ENCODE assay signal across 8 cellular contexts in the genomic region with DNA sequence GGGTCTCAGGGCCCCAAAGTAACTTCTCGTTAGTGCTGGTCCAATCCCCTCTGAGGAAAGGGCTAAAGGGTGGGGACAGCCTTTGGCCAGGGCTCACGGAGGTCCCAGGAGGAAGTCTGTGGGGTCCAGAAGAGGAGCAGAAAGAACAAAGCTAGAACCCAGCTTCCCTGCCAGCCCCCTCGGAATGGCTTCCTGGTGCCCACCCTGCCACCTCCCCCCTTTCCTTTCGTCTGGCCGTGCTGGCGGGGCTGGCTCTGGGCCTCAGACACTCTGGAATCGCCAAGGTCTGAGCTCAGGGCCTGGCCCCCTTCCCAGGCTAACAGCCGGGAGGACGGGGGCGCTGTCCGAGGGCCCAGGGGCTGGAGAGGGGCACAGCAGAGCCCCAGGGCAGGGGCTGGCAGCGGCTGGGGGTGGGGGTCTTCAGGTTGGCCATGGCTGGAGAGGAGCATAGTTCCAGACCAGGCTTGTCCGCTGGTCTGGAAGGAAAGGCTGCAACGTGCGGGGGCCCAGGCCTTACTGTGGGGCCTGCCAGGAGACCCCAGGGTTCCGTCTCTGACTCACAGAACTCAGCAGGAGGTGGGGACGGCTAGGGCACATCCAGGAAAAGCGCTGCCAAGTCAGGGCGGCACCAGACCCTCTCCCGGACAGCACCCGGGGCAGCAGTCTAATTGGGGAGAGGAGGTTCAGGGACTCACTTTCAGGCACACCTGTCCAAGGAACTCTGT. TPM values are rescaled to one million over a fixed set of nuclear protein-coding genes. Genes with fewer than 3 reads are reported as not detected.
DNase-seq lines count a peak whose midpoint lies in the region; ATAC-seq and TF ChIP-seq lines count a peak whose summit lies in the region.

No MANE protein-coding gene starts in this region.

- WGBS in sigmoid colon, 2 donors: 56% methylated on average over 21 of the region's 21 CpGs

- no peaks in the 10 kb centered on the region for H3K27me3 Mint-ChIP-seq in activated T-helper 2 cell treated with anti-CD3 and anti-CD28 coated beads, Interferon-gamma antibody, Interleukin-2, Interleukin-4, amounts not matched to agents 10 μg/mL and 5 μg/mL and 100 μg/mL, durations not matched to agents 14 hours and 24 hours and 36 hours (ENCODE audit: low read depth)

- H3K36me3 ChIP-seq in HEK293 (ENCODE audit: control insufficient read depth in 2 of 2, insufficient read depth in 1 of 2, low read length in 2 of 2): peaks cover 0 to 5% of the 10 kb centered on the region in 2 experiments; a peak in 1 of 3 replicates
- peaks cover 0 to 1% (median 0%) of the 10 kb centered on the region in 4 donors for H3K36me3 ChIP-seq in sigmoid colon

- TF ChIP-seq POLR2A in sigmoid colon (IDR thresholded peaks at IDR 0.05): no peak

- H3K27me3 ChIP-seq in sigmoid colon: no peaks in the 10 kb centered on the region

- peak overlapping the region; percentile 45 for H3K27ac Mint-ChIP-seq in activated T-helper 2 cell treated with anti-CD3 and anti-CD28 coated beads, Interferon-gamma antibody, Interleukin-2, Interleukin-4, amounts not matched to agents 10 μg/mL and 5 μg/mL and 100 μg/mL, durations not matched to agents 14 hours and 24 hours and 36 hours

- ATAC-seq in left cardiac atrium (peak; percentile 63 to 74), HG02759 (IDR thresholded peaks at IDR 0.05; ENCODE audit: unreplicated experiment) (no peak)

- no peak for TF ChIP-seq CTCF in HEK293 (tag by site-specific recombination; IDR thresholded peaks at IDR 0.05)
- no peak for TF ChIP-seq CTCF in sigmoid colon (IDR thresholded peaks at IDR 0.05)

- H3K4me3 ChIP-seq in HEK293 (ENCODE audit: low read depth, low read length): peak overlapping the region; percentile 25
- peak overlapping the region; percentile 55 to 85 (median 72) for H3K4me3 ChIP-seq in sigmoid colon

- H3K4me1 Mint-ChIP-seq in activated T-helper 2 cell treated with anti-CD3 and anti-CD28 coated beads, Interferon-gamma antibody, Interleukin-2, Interleukin-4, amounts not matched to agents 10 μg/mL and 5 μg/mL and 100 μg/mL, durations not matched to agents 14 hours and 24 hours and 36 hours (ENCODE audit: low read depth): peaks cover 43% of the 10 kb centered on the region

- no peak for TF ChIP-seq EP300 in sigmoid colon (IDR thresholded peaks at IDR 0.05)

- no peak for DNase-seq in activated T-helper 2 cell treated with anti-CD3 and anti-CD28 coated beads, Interferon-gamma antibody, Interleukin-2, Interleukin-4, amounts not matched to agents 10 μg/mL and 5 μg/mL and 100 μg/mL, durations not matched to agents 14 hours and 24 hours and 36 hours (ENCODE audit: low spot score)
- peak; percentile 81 for DNase-seq in left cardiac atrium
- DNase-seq in sigmoid colon: peak; percentile 91
- DNase-seq in NCI-H1105 (lab: John Stamatoyannopoulos, UW): no peak
- DNase-seq in DMS153 treated with DMSO at 0.1 percent for 48 hours (lab: John Stamatoyannopoulos, UW; ENCODE audit: unreplicated experiment): no peak
- no peak for DNase-seq in NCI-H1105 treated with DMSO at 0.1 percent for 48 hours (lab: John Stamatoyannopoulos, UW)

- H3K4me3 Mint-ChIP-seq in activated T-helper 2 cell treated with anti-CD3 and anti-CD28 coated beads, Interferon-gamma antibody, Interleukin-2, Interleukin-4, amounts not matched to agents 10 μg/mL and 5 μg/mL and 100 μg/mL, durations not matched to agents 14 hours and 24 hours and 36 hours (ENCODE audit: low read depth): peak overlapping the region; percentile 37

- CTCF ChIA-PET in HEK293 (lab: Yijun Ruan, JAX): interaction anchor here (0.5 to 5.3 kb wide), 5 partner anchors 8 to 121 kb away, joined by 3 to 44 read pairs (median 5); a partner anchor contains a TSS

- H3K36me3 Mint-ChIP-seq in activated T-helper 2 cell treated with anti-CD3 and anti-CD28 coated beads, Interferon-gamma antibody, Interleukin-2, Interleukin-4, amounts not matched to agents 10 μg/mL and 5 μg/mL and 100 μg/mL, durations not matched to agents 14 hours and 24 hours and 36 hours (ENCODE audit: low read depth): no peaks in the 10 kb centered on the region

- intact Hi-C loops in activated T-helper 2 cell treated with anti-CD3 and anti-CD28 coated beads, Interferon-gamma antibody, Interleukin-2, Interleukin-4, amounts not matched to agents 10 μg/mL and 5 μg/mL and 100 μg/mL, durations not matched to agents 14 hours and 24 hours and 36 hours (cut with micrococcal nuclease): no loop called here
- intact Hi-C loops in left cardiac atrium (cut with DNase I) (no loop called here), sigmoid colon (cut with DNase I) (loop anchor here (2.0 kb wide), 1 partner anchor 14 kb away; a partner anchor contains a TSS)

- H3K9me3 ChIP-seq in HEK293 (ENCODE audit: control insufficient read depth, insufficient read depth, low read depth, low read length) (no peaks in the 10 kb centered on the region), sigmoid colon (no peaks in the 10 kb centered on the region)

- no peaks in the 10 kb centered on the region for H3K9me3 Mint-ChIP-seq in activated T-helper 2 cell treated with anti-CD3 and anti-CD28 coated beads, Interferon-gamma antibody, Interleukin-2, Interleukin-4, amounts not matched to agents 10 μg/mL and 5 μg/mL and 100 μg/mL, durations not matched to agents 14 hours and 24 hours and 36 hours

- POLR2A ChIA-PET in HEK293 (lab: Yijun Ruan, JAX): interaction anchor here (0.9 to 4.1 kb wide), 8 partner anchors 11 to 299 kb away, joined by 3 to 41 read pairs (median 7); a partner anchor contains a TSS

- H3K27ac ChIP-seq in HEK293 (ENCODE audit: extremely low read depth, low read depth, low read length) (peak overlapping the region; percentile 81), sigmoid colon (peak overlapping the region; percentile 96 to 99 (median 98))

- peaks cover 19% of the 10 kb centered on the region for H3K4me1 ChIP-seq in HEK293 (ENCODE audit: control insufficient read depth, insufficient read depth, low read length)
- peaks cover 0 to 67% (median 64%) of the 10 kb centered on the region in 4 donors for H3K4me1 ChIP-seq in sigmoid colon

TF ChIP-seq in HEK293, 187 proteins besides CTCF, POLR2A, EP300 and RAD21 (continues in another document):
- no peak for TF ChIP-seq ZNF114 (tag by site-specific recombination; IDR thresholded peaks at IDR 0.05)
- TF ChIP-seq, protein P1, sequence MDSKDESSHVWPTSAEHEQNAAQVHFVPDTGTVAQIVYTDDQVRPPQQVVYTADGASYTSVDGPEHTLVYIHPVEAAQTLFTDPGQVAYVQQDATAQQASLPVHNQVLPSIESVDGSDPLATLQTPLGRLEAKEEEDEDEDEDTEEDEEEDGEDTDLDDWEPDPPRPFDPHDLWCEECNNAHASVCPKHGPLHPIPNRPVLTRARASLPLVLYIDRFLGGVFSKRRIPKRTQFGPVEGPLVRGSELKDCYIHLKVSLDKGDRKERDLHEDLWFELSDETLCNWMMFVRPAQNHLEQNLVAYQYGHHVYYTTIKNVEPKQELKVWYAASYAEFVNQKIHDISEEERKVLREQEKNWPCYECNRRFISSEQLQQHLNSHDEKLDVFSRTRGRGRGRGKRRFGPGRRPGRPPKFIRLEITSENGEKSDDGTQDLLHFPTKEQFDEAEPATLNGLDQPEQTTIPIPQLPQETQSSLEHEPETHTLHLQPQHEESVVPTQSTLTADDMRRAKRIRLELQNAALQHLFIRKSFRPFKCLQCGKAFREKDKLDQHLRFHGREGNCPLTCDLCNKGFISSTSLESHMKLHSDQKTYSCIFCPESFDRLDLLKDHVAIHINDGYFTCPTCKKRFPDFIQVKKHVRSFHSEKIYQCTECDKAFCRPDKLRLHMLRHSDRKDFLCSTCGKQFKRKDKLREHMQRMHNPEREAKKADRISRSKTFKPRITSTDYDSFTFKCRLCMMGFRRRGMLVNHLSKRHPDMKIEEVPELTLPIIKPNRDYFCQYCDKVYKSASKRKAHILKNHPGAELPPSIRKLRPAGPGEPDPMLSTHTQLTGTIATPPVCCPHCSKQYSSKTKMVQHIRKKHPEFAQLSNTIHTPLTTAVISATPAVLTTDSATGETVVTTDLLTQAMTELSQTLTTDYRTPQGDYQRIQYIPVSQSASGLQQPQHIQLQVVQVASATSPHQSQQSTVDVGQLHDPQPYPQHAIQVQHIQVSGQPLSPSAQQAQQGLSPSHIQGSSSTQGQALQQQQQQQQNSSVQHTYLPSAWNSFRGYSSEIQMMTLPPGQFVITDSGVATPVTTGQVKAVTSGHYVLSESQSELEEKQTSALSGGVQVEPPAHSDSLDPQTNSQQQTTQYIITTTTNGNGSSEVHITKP (tag by site-specific recombination; IDR thresholded peaks at IDR 0.05): peak; percentile 72
- no peak for TF ChIP-seq ZNF266 (tag by site-specific recombination; IDR thresholded peaks at IDR 0.05; ENCODE audit: low read depth)

RNA-seq across cellular contexts. Expression of a gene that starts 0.8 kb away (rescaled TPM):
- total RNA-seq in activated T-helper 2 cell treated with anti-CD3 and anti-CD28 coated beads, Interferon-gamma antibody, Interleukin-2, Interleukin-4, amounts not matched to agents 10 μg/mL and 5 μg/mL and 100 μg/mL, durations not matched to agents 14 hours and 24 hours and 36 hours: 85.3 and 86.4 TPM in 2 replicates
- 10 to 100 TPM; 85.6 to 96.2 TPM for total RNA-seq in left cardiac atrium
- 100 to 1,000 TPM in 2 of 4 donors, 10 to 100 TPM in 2; 79.6 to 268 (median 117) TPM for total RNA-seq in sigmoid colon
- polyA plus RNA-seq in sigmoid colon: 10 to 100 TPM in 1 of 3 donors, 1 to 10 TPM in 2; 3.9 to 34.0 (median 9.6) TPM

RNA-seq across cellular contexts. Expression of a gene that starts 11.3 kb away (rescaled TPM):
- total RNA-seq in activated T-helper 2 cell treated with anti-CD3 and anti-CD28 coated beads, Interferon-gamma antibody, Interleukin-2, Interleukin-4, amounts not matched to agents 10 μg/mL and 5 μg/mL and 100 μg/mL, durations not matched to agents 14 hours and 24 hours and 36 hours: 63.6 and 63.8 TPM in 2 replicates
- total RNA-seq in left cardiac atrium (10 to 100 TPM; 24.6 to 35.0 TPM), sigmoid colon (10 to 100 TPM; 24.9 to 61.0 (median 58.5) TPM)
- 10 to 100 TPM; 30.7 to 52.6 (median 36.6) TPM for polyA plus RNA-seq in sigmoid colon

RNA-seq across cellular contexts. Expression of a gene that starts 13.4 kb away (rescaled TPM):
- total RNA-seq in activated T-helper 2 cell treated with anti-CD3 and anti-CD28 coated beads, Interferon-gamma antibody, Interleukin-2, Interleukin-4, amounts not matched to agents 10 μg/mL and 5 μg/mL and 100 μg/mL, durations not matched to agents 14 hours and 24 hours and 36 hours: 31.5 and 32.0 TPM in 2 replicates
- 10 to 100 TPM; 33.5 to 34.5 TPM for total RNA-seq in left cardiac atrium
- 10 to 100 TPM; 61.2 to 96.7 (median 91.6) TPM for total RNA-seq in sigmoid colon
- polyA plus RNA-seq in sigmoid colon: 10 to 100 TPM; 34.0 to 63.3 (median 38.4) TPM

RNA-seq across cellular contexts. Expression of a gene that starts 16.9 kb away (rescaled TPM):
- 163 and 168 TPM in 2 replicates for total RNA-seq in activated T-helper 2 cell treated with anti-CD3 and anti-CD28 coated beads, Interferon-gamma antibody, Interleukin-2, Interleukin-4, amounts not matched to agents 10 μg/mL and 5 μg/mL and 100 μg/mL, durations not matched to agents 14 hours and 24 hours and 36 hours
- total RNA-seq in left cardiac atrium (10 to 100 TPM; 53.4 to 61.0 TPM), sigmoid colon (100 to 1,000 TPM; 148 to 366 (median 194) TPM)
- 10 to 100 TPM; 31.2 to 71.2 (median 71.2) TPM for polyA plus RNA-seq in sigmoid colon

RNA-seq across cellular contexts. Expression of a gene that starts 34.1 kb away (rescaled TPM):
- 94.4 and 95.8 TPM in 2 replicates for total RNA-seq in activated T-helper 2 cell treated with anti-CD3 and anti-CD28 coated beads, Interferon-gamma antibody, Interleukin-2, Interleukin-4, amounts not matched to agents 10 μg/mL and 5 μg/mL and 100 μg/mL, durations not matched to agents 14 hours and 24 hours and 36 hours
- total RNA-seq in left cardiac atrium: 10 to 100 TPM; 51.5 to 67.3 TPM
- 100 to 1,000 TPM in 1 of 4 donors, 10 to 100 TPM in 3; 67.1 to 100 (median 77.7) TPM for total RNA-seq in sigmoid colon
- polyA plus RNA-seq in sigmoid colon: 10 to 100 TPM; 57.3 to 66.1 (median 61.7) TPM

Comparison
In these comparisons a context has a peak if more than half of its experiments do, and no peak if none do; other contexts are left out.
1. DNase-seq: peak in left cardiac atrium (single experiment) and sigmoid colon (single experiment); none in activated T-helper 2 cell treated with anti-CD3 and anti-CD28 coated beads, Interferon-gamma antibody, Interleukin-2, Interleukin-4, amounts not matched to agents 10 μg/mL and 5 μg/mL and 100 μg/mL, durations not matched to agents 14 hours and 24 hours and 36 hours (single experiment), NCI-H1105 (single experiment), DMS153 treated with DMSO at 0.1 percent for 48 hours (single experiment) and NCI-H1105 treated with DMSO at 0.1 percent for 48 hours (single experiment).